21 cellular contexts compared by ENCODE assay signal in the genomic region with DNA sequence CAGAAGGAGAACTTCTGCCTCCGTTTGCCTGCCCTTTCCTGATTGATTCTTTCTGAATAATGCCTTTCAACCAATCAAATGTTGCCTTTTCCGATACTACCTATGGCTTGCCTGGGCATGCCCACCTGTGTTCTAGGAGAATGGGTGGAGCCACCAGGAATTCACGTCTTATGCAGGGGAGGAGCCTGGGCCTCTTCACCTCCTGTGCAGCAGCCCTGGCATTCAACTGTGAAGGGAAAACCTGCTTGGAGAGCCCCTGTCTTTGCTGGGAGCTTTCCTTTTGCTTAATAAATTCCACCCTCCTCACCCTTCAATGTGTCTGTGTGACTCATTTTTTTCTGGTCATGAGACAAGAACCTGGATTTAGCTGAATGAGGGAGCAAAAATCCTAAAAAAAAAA.
DNase-seq lines count a peak whose midpoint lies in the region; ATAC-seq and TF ChIP-seq lines count a peak whose summit lies in the region.
"Had no signal": no experiment of that assay in that cellular context is flagged by ENCODE, and none has a peak within 500 bp of the region (broad histone marks: within the 10 kb centered on the region; RNA-seq: fewer than 3 reads in every experiment).

No MANE protein-coding gene starts in this region.

- H3K4me1 ChIP-seq in mammary epithelial cell (ENCODE audit: insufficient read depth, low read length) (peaks cover 11% of the 10 kb centered on the region), mesenchymal stem cell (ENCODE audit: control insufficient read depth, insufficient read depth, low read depth, low read length) (peaks cover 13% of the 10 kb centered on the region)
- H3K4me1 ChIP-seq: vagina had no signal

- H3K4me2 ChIP-seq in mammary epithelial cell (ENCODE audit: insufficient read depth, low read depth, low read length) (no peak overlapping the region), mesenchymal stem cell (ENCODE audit: low read length, poor library complexity, severe bottlenecking) (no peak overlapping the region)

- H3K27ac ChIP-seq in mammary epithelial cell (ENCODE audit: insufficient read depth, low read depth, low read length) (peak overlapping the region; percentile 69), mesenchymal stem cell (ENCODE audit: low read length, poor library complexity, severe bottlenecking) (no peak overlapping the region)
- H3K27ac ChIP-seq: stomach, vagina had no signal

- in situ Hi-C loops in mammary epithelial cell (cut with MboI; ENCODE audit: low sequenced_read_pairs in 2 of 2): no loop called here

- H3K4ac ChIP-seq in mesenchymal stem cell (ENCODE audit: low read depth in 1 of 2, low read length in 2 of 2): no peak overlapping the region

- no peak for TF ChIP-seq CTCF in mammary epithelial cell (conservative IDR thresholded peaks at IDR 0.05 in 1 of 2, IDR thresholded peaks at IDR 0.05 in 1 of 2; ENCODE audit: extremely low read depth in 1 of 2, insufficient read depth in 1 of 2, low read depth in 1 of 2, low read length in 2 of 2)
- TF ChIP-seq CTCF in MCF 10A (IDR thresholded peaks at IDR 0.05; ENCODE audit: unreplicated experiment): no peak

- H3K27me3 Mint-ChIP-seq in MCF 10A (ENCODE audit: insufficient read depth, unreplicated experiment): no peaks in the 10 kb centered on the region
- H3K27me3 Mint-ChIP-seq: CD4-positive, alpha-beta memory T cell had no signal

- POLR2A ChIA-PET in MCF 10A (lab: Yijun Ruan, JAX): interaction anchor here (0.6 kb wide), 1 partner anchor 14 kb away, joined by 3 read pairs; no protein-coding TSS in a partner anchor

- no peak overlapping the region for H2BK5ac ChIP-seq in mesenchymal stem cell (ENCODE audit: low read depth, low read length, poor library complexity, severe bottlenecking)

- dilution Hi-C loops in mammary epithelial cell (cut with HindIII; ENCODE audit: low sequenced_read_pairs): no loop called here

- peaks cover 30% of the 10 kb centered on the region for H3K9me3 Mint-ChIP-seq in MCF 10A (ENCODE audit: unreplicated experiment)
- H3K9me3 Mint-ChIP-seq: neural crest cell; T-helper 1 cell treated with Interleukin-12 subunit alpha and Interleukin-12 subunit beta and Interleukin-4 antibody, amounts not matched to agents 30 μg/mL and 1 μg/mL, for 36 hours had no signal

- H3K27me3 ChIP-seq in mammary epithelial cell (ENCODE audit: insufficient read depth, low read length): no peaks in the 10 kb centered on the region
- H3K27me3 ChIP-seq in mesenchymal stem cell (ENCODE audit: control insufficient read depth in 1 of 2, insufficient read depth in 1 of 2, low read length in 2 of 2): peaks cover 0 to 10% of the 10 kb centered on the region in 2 experiments
- H3K27me3 ChIP-seq: stomach, vagina had no signal

- no peak overlapping the region for H3K27ac Mint-ChIP-seq in MCF 10A (ENCODE audit: low read depth, unreplicated experiment)
- H3K27ac Mint-ChIP-seq: CD4-positive, alpha-beta memory T cell; T-helper 1 cell treated with Interleukin-12 subunit alpha and Interleukin-12 subunit beta and Interleukin-4 antibody, amounts not matched to agents 30 μg/mL and 1 μg/mL, for 36 hours had no signal

- no peak overlapping the region for H4K91ac ChIP-seq in mesenchymal stem cell (ENCODE audit: low read length)

- H3K18ac ChIP-seq in mesenchymal stem cell (ENCODE audit: low read depth in 1 of 2, low read length in 2 of 2): no peak overlapping the region

- no peaks in the 10 kb centered on the region for H3K36me3 Mint-ChIP-seq in MCF 10A (ENCODE audit: insufficient read depth, unreplicated experiment)
- H3K36me3 Mint-ChIP-seq: CD4-positive, alpha-beta memory T cell had no signal

- H4K20me1 ChIP-seq in mammary epithelial cell (ENCODE audit: insufficient read depth, low read length): no peaks in the 10 kb centered on the region

- no peak overlapping the region for H4K8ac ChIP-seq in mesenchymal stem cell (ENCODE audit: low read length)

- no peak overlapping the region for H3K23ac ChIP-seq in mesenchymal stem cell (ENCODE audit: low read length in 2 of 2)

- no peak overlapping the region for H2AK5ac ChIP-seq in mesenchymal stem cell (ENCODE audit: low read length, severe bottlenecking)

- H3K9ac ChIP-seq in mammary epithelial cell (ENCODE audit: insufficient read depth, low read length): no peak overlapping the region
- no peak overlapping the region for H3K9ac ChIP-seq in mesenchymal stem cell (ENCODE audit: low read length)

- no peak overlapping the region for H2BK15ac ChIP-seq in mesenchymal stem cell (ENCODE audit: low read depth, poor library complexity, severe bottlenecking)

- no peaks in the 10 kb centered on the region for H3K79me1 ChIP-seq in mesenchymal stem cell (replicated peaks; ENCODE audit: low read length, poor library complexity, severe bottlenecking)

- H2BK12ac ChIP-seq in mesenchymal stem cell (ENCODE audit: low read length in 2 of 2): no peak overlapping the region

- BruUV-seq in mammary epithelial cell (replicated peaks; lab: Mats Ljungman, UMichigan) (no TSS peak), MCF 10A (replicated peaks; lab: Mats Ljungman, UMichigan) (no TSS peak)

- no peak overlapping the region for H3K4me3 ChIP-seq in mammary epithelial cell (replicated peaks in 1 of 3; ENCODE audit: insufficient read depth in 1 of 3, low read depth in 2 of 3, low read length in 3 of 3)
- H3K4me3 ChIP-seq in mesenchymal stem cell (ENCODE audit: insufficient read depth in 1 of 2, low read depth in 1 of 2, low read length in 2 of 2): no peak overlapping the region
- H3K4me3 ChIP-seq: GM12878, stomach, vagina had no signal

- DNase-seq in mammary epithelial cell: peak; percentile 76
- no peak for DNase-seq in MCF 10A (ENCODE audit: unreplicated experiment)
- peak; percentile 17 for DNase-seq in astrocyte of the hippocampus (ENCODE audit: low read depth, low spot score)
- peak; percentile 46 for DNase-seq in iPS-NIHi7 (ENCODE audit: extremely low spot score)
- DNase-seq in NCI-H774 (lab: John Stamatoyannopoulos, UW): no peak
- DNase-seq in NCI-H2029 treated with DMSO at 0.1 percent for 48 hours (lab: John Stamatoyannopoulos, UW): no peak
- no peak for DNase-seq in mesenchymal stem cell
- DNase-seq: activated effector memory CD4-positive, alpha-beta T cell treated with Interleukin-2 at 50 U/mL for 16 hours; amniotic stem cell; CD4-positive, alpha-beta memory T cell; midbrain; NCI-H2029; NK-92 treated with Interleukin-12 subunit alpha and Interleukin-12 subunit beta, amount 100 ng/mL, for 24 hours; right cardiac atrium; stomach had no signal

- no peak overlapping the region for H2BK120ac ChIP-seq in mesenchymal stem cell (ENCODE audit: low read depth, low read length)

- WGBS in mammary epithelial cell (ENCODE audit: low coverage, missing lambda C conversion rate): 14% methylated on average over 3 of the region's 3 CpGs
- 77% methylated on average over 3 of the region's 3 CpGs for WGBS in mesenchymal stem cell

- no peak overlapping the region for H3K4me3 Mint-ChIP-seq in MCF 10A (ENCODE audit: unreplicated experiment)
- H3K4me3 Mint-ChIP-seq: CD4-positive, alpha-beta memory T cell; neural crest cell; T-helper 1 cell treated with Interleukin-12 subunit alpha and Interleukin-12 subunit beta and Interleukin-4 antibody, amounts not matched to agents 30 μg/mL and 1 μg/mL, for 36 hours had no signal

- H2AFZ ChIP-seq in mammary epithelial cell (ENCODE audit: low read depth, low read length): peak overlapping the region; percentile 82
- H2AFZ ChIP-seq in mesenchymal stem cell (ENCODE audit: low read depth, low read length): no peak overlapping the region

- no peak for ATAC-seq in HG02981 (IDR thresholded peaks at IDR 0.05; ENCODE audit: unreplicated experiment)
- ATAC-seq: GM12878, right cardiac atrium, Right ventricle myocardium inferior had no signal

- no peak overlapping the region for H3K14ac ChIP-seq in mesenchymal stem cell (ENCODE audit: low read length in 2 of 2)

- H3K79me2 ChIP-seq in mammary epithelial cell (ENCODE audit: insufficient read depth, low read length): no peaks in the 10 kb centered on the region

- no peaks in the 10 kb centered on the region for H3K4me1 Mint-ChIP-seq in MCF 10A (ENCODE audit: insufficient read depth, unreplicated experiment)
- H3K4me1 Mint-ChIP-seq: CD4-positive, alpha-beta memory T cell had no signal

- intact Hi-C loops in mammary epithelial cell (cut with micrococcal nuclease): no loop called here
- intact Hi-C loops in MCF 10A (cut with micrococcal nuclease): no loop called here

- no peaks in the 10 kb centered on the region for H3K36me3 ChIP-seq in mammary epithelial cell (ENCODE audit: insufficient read depth, low read length)
- no peaks in the 10 kb centered on the region for H3K36me3 ChIP-seq in mesenchymal stem cell (ENCODE audit: control insufficient read depth in 1 of 2, insufficient read depth in 2 of 2, low read depth in 1 of 2, low read length in 2 of 2)
- H3K36me3 ChIP-seq: stomach, vagina had no signal

- CTCF ChIA-PET in mammary epithelial cell (lab: Charles Lee; ENCODE audit: low non-redundant PET) (no interaction called here), MCF 10A (lab: Yijun Ruan, JAX) (no interaction called here)

- H3K9me3 ChIP-seq in mammary epithelial cell (replicated peaks; ENCODE audit: insufficient read depth, low read length) (no peaks in the 10 kb centered on the region), mesenchymal stem cell (ENCODE audit: control insufficient read depth, low read length) (no peaks in the 10 kb centered on the region)
- H3K9me3 ChIP-seq: vagina had no signal

Comparison
In these comparisons a context has a peak if more than half of its experiments do, and no peak if none do; other contexts are left out.
1. DNase-seq: peak in mammary epithelial cell (single experiment), astrocyte of the hippocampus (single experiment) and iPS-NIHi7 (single experiment); none in MCF 10A (single experiment), NCI-H774 (single experiment), NCI-H2029 treated with DMSO at 0.1 percent for 48 hours (single experiment) and mesenchymal stem cell (single experiment).